ENCODE assay signal across 7 cellular contexts in the genomic region with DNA sequence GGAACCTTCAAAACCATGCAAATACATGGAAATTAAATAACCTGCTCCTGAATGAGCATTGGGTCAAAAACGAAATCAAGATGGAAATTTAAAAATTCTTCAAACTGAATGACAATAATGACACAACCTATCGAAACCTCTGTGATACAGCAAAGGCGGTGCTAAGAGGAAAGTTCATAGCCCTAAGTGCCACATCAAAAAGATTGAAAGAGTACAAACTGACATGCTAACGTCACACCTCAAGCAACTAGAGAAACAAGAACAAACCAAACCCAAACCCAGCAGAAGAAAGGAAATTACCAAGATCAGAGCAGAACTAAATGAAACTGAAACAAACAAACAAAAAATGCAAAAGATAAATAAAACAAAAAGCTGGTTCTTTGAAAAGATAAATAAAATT.
A peak's percentile ranks its signal among the peaks of the same experiment; 100 is the strongest.
DNase-seq lines count a peak whose midpoint lies in the region; ATAC-seq, FAIRE-seq and TF ChIP-seq lines count a peak whose summit lies in the region.
"Not testable (repeated sequence)": the region's sequence is repeated elsewhere in the genome, so short reads cannot be mapped to it uniquely, and the experiment has no call there.

No MANE protein-coding gene starts in this region.

- in situ Hi-C loops in HepG2 (cut with HindIII; ENCODE audit: extremely low pct_ligation_motif_present, low pct_unique_long_range_greater_than_20kb), result not testable (repeated sequence)

- H3K4me1 ChIP-seq in HepG2 (ENCODE audit: insufficient read depth, low read length), result not testable (repeated sequence)

- H2AFZ ChIP-seq in HepG2 (ENCODE audit: low read length), result not testable (repeated sequence)

- TF ChIP-seq POLR2A in HepG2 (IDR thresholded peaks at IDR 0.05; ENCODE audit: insufficient read depth in 1 of 2, low read depth in 2 of 2, low read length in 2 of 2), result not testable (repeated sequence)

- FAIRE-seq in HepG2 (lab: Jason Lieb, UNC), result not testable (repeated sequence)

- CTCF ChIA-PET in CD4-positive, alpha-beta T cell (lab: Charles Lee); activated CD8-positive, alpha-beta T cell treated with anti-CD3 and anti-CD28 coated beads for 36 hours (lab: Charles Lee); HepG2 (lab: Yijun Ruan, JAX; ENCODE audit: low intra/inter-chr PET ratio, low total read pairs): not testable (repeated sequence)

- 34% methylated on average over 4 of the region's 4 CpGs for WGBS in HepG2 (ENCODE audit: low lambda C conversion rate)

- H3K79me2 ChIP-seq in HepG2 (ENCODE audit: insufficient read depth, low read length), result not testable (repeated sequence)

- H3K4me1 Mint-ChIP-seq in CD4-positive, alpha-beta T cell (ENCODE audit: low read depth); activated naive CD8-positive, alpha-beta T cell treated with anti-CD3 and anti-CD28 coated beads, Interleukin-2, amount 10 ng/mL, durations not matched to agents 7 days and 5 days: not testable (repeated sequence)
- H3K4me1 Mint-ChIP-seq in T-helper 2 cell treated with Interferon-gamma antibody and Interleukin-4, amounts not matched to agents 5 μg/mL and 100 μg/mL, for 36 hours (ENCODE audit: low read depth), result peaks cover 19% of the 10 kb centered on the region
- H3K4me1 Mint-ChIP-seq in activated CD8-positive, alpha-beta T cell treated with anti-CD3 and anti-CD28 coated beads for 36 hours (ENCODE audit: low read depth), result peaks cover 13% of the 10 kb centered on the region
- peaks cover 33% of the 10 kb centered on the region for H3K4me1 Mint-ChIP-seq in activated T-helper 2 cell treated with anti-CD3 and anti-CD28 coated beads, Interferon-gamma antibody, Interleukin-2, Interleukin-4, amounts not matched to agents 10 μg/mL and 5 μg/mL and 100 μg/mL, durations not matched to agents 14 hours and 24 hours and 36 hours (ENCODE audit: low read depth)

- TF ChIP-seq EP300 in HepG2 (IDR thresholded peaks at IDR 0.05; ENCODE audit: low read depth in 2 of 2, low read length in 2 of 2); HepG2 (CRISPR knock-in tag; IDR thresholded peaks at IDR 0.05; ENCODE audit: borderline replicate concordance): not testable (repeated sequence)

- not testable (repeated sequence) for TF ChIP-seq RAD21 in HepG2 (CRISPR knock-in tag; IDR thresholded peaks at IDR 0.05)

- H3K36me3 ChIP-seq in HepG2 (replicated peaks in 1 of 2; ENCODE audit: control insufficient read depth in 1 of 2, insufficient read depth in 2 of 2, low read length in 2 of 2), result not testable (repeated sequence)

- not testable (repeated sequence) for H3K4me3 ChIP-seq in Jurkat, Clone E6-1 (ENCODE audit: low read length); HepG2 (replicated peaks in 1 of 3; ENCODE audit: insufficient read depth in 1 of 3, low read depth in 2 of 3, low read length in 3 of 3)

- peak; percentile 61 for ATAC-seq in CD4-positive, alpha-beta T cell (ENCODE audit: poor library complexity)
- peak; percentile 56 for ATAC-seq in activated CD8-positive, alpha-beta T cell treated with anti-CD3 and anti-CD28 coated beads for 36 hours
- ATAC-seq in activated naive CD8-positive, alpha-beta T cell treated with anti-CD3 and anti-CD28 coated beads, Interleukin-2, amount 10 ng/mL, durations not matched to agents 7 days and 5 days (ENCODE audit: low read depth); HepG2: not testable (repeated sequence)

- not testable (repeated sequence) for H3K27me3 ChIP-seq in CD4-positive, alpha-beta T cell (ENCODE audit: control insufficient read depth, insufficient read depth, low read length); HepG2 (ENCODE audit: control insufficient read depth in 1 of 2, insufficient read depth in 2 of 2, low read length in 2 of 2)

- H3K27ac Mint-ChIP-seq in CD4-positive, alpha-beta T cell, result peak overlapping the region; percentile 70
- H3K27ac Mint-ChIP-seq in T-helper 2 cell treated with Interferon-gamma antibody and Interleukin-4, amounts not matched to agents 5 μg/mL and 100 μg/mL, for 36 hours, result peak overlapping the region; percentile 68
- peak overlapping the region; percentile 30 for H3K27ac Mint-ChIP-seq in activated CD8-positive, alpha-beta T cell treated with anti-CD3 and anti-CD28 coated beads for 36 hours
- H3K27ac Mint-ChIP-seq in activated T-helper 2 cell treated with anti-CD3 and anti-CD28 coated beads, Interferon-gamma antibody, Interleukin-2, Interleukin-4, amounts not matched to agents 10 μg/mL and 5 μg/mL and 100 μg/mL, durations not matched to agents 14 hours and 24 hours and 36 hours, result peak overlapping the region; percentile 69
- H3K27ac Mint-ChIP-seq in activated naive CD8-positive, alpha-beta T cell treated with anti-CD3 and anti-CD28 coated beads, Interleukin-2, amount 10 ng/mL, durations not matched to agents 7 days and 5 days, result peak overlapping the region; percentile 61

- not testable (repeated sequence) for H3K4me2 ChIP-seq in HepG2 (ENCODE audit: low read depth, low read length)

- not testable (repeated sequence) for H3K36me3 Mint-ChIP-seq in CD4-positive, alpha-beta T cell (ENCODE audit: low read depth); activated CD8-positive, alpha-beta T cell treated with anti-CD3 and anti-CD28 coated beads for 36 hours (ENCODE audit: low read depth)
- peaks cover 34% of the 10 kb centered on the region for H3K36me3 Mint-ChIP-seq in T-helper 2 cell treated with Interferon-gamma antibody and Interleukin-4, amounts not matched to agents 5 μg/mL and 100 μg/mL, for 36 hours (ENCODE audit: low read depth)
- H3K36me3 Mint-ChIP-seq in activated T-helper 2 cell treated with anti-CD3 and anti-CD28 coated beads, Interferon-gamma antibody, Interleukin-2, Interleukin-4, amounts not matched to agents 10 μg/mL and 5 μg/mL and 100 μg/mL, durations not matched to agents 14 hours and 24 hours and 36 hours (ENCODE audit: low read depth), result peaks cover 54% of the 10 kb centered on the region
- H3K36me3 Mint-ChIP-seq in activated naive CD8-positive, alpha-beta T cell treated with anti-CD3 and anti-CD28 coated beads, Interleukin-2, amount 10 ng/mL, durations not matched to agents 7 days and 5 days, result peaks cover 16% of the 10 kb centered on the region

- POLR2A ChIA-PET in CD4-positive, alpha-beta T cell (lab: Charles Lee); activated CD8-positive, alpha-beta T cell treated with anti-CD3 and anti-CD28 coated beads for 36 hours (lab: Charles Lee); activated naive CD8-positive, alpha-beta T cell treated with anti-CD3 and anti-CD28 coated beads, Interleukin-2, amount 10 ng/mL, durations not matched to agents 7 days and 5 days (lab: Charles Lee); HepG2 (lab: Yijun Ruan, JAX): not testable (repeated sequence)

- peaks cover 12% of the 10 kb centered on the region for H3K9me3 Mint-ChIP-seq in CD4-positive, alpha-beta T cell
- H3K9me3 Mint-ChIP-seq in T-helper 2 cell treated with Interferon-gamma antibody and Interleukin-4, amounts not matched to agents 5 μg/mL and 100 μg/mL, for 36 hours, result peaks cover 51% of the 10 kb centered on the region
- H3K9me3 Mint-ChIP-seq in activated CD8-positive, alpha-beta T cell treated with anti-CD3 and anti-CD28 coated beads for 36 hours, result peaks cover 27% of the 10 kb centered on the region
- peaks cover 56% of the 10 kb centered on the region for H3K9me3 Mint-ChIP-seq in activated T-helper 2 cell treated with anti-CD3 and anti-CD28 coated beads, Interferon-gamma antibody, Interleukin-2, Interleukin-4, amounts not matched to agents 10 μg/mL and 5 μg/mL and 100 μg/mL, durations not matched to agents 14 hours and 24 hours and 36 hours
- peaks cover 35% of the 10 kb centered on the region for H3K9me3 Mint-ChIP-seq in activated naive CD8-positive, alpha-beta T cell treated with anti-CD3 and anti-CD28 coated beads, Interleukin-2, amount 10 ng/mL, durations not matched to agents 7 days and 5 days

- H3K9ac ChIP-seq in HepG2 (ENCODE audit: insufficient read depth, low read depth, low read length), result not testable (repeated sequence)

- not testable (repeated sequence) for TF ChIP-seq CTCF in CD4-positive, alpha-beta T cell (IDR thresholded peaks at IDR 0.05); activated CD8-positive, alpha-beta T cell treated with anti-CD3 and anti-CD28 coated beads for 36 hours (IDR thresholded peaks at IDR 0.05); HepG2 (CRISPR knock-in tag; IDR thresholded peaks at IDR 0.05)

- DNase-seq in CD4-positive, alpha-beta T cell, result peak in 1 of 10 experiments; percentile 8
- peak; percentile 80 for DNase-seq in Jurkat, Clone E6-1 (ENCODE audit: low read depth, low spot score)
- peak; percentile 19 for DNase-seq in T-helper 2 cell treated with Interferon-gamma antibody and Interleukin-4, amounts not matched to agents 5 μg/mL and 100 μg/mL, for 36 hours (ENCODE audit: low spot score)
- DNase-seq in activated CD8-positive, alpha-beta T cell treated with anti-CD3 and anti-CD28 coated beads for 36 hours, result peak; percentile 34
- peak; percentile 12 for DNase-seq in activated T-helper 2 cell treated with anti-CD3 and anti-CD28 coated beads, Interferon-gamma antibody, Interleukin-2, Interleukin-4, amounts not matched to agents 10 μg/mL and 5 μg/mL and 100 μg/mL, durations not matched to agents 14 hours and 24 hours and 36 hours (ENCODE audit: low spot score)
- DNase-seq in activated naive CD8-positive, alpha-beta T cell treated with anti-CD3 and anti-CD28 coated beads, Interleukin-2, amount 10 ng/mL, durations not matched to agents 7 days and 5 days; HepG2 (ENCODE audit: low spot score): not testable (repeated sequence)

- not testable (repeated sequence) for H3K27ac ChIP-seq in CD4-positive, alpha-beta T cell (ENCODE audit: low read depth, low read length); HepG2 (ENCODE audit: extremely low read length, insufficient read depth, low read length)

- H3K27me3 Mint-ChIP-seq in CD4-positive, alpha-beta T cell; T-helper 2 cell treated with Interferon-gamma antibody and Interleukin-4, amounts not matched to agents 5 μg/mL and 100 μg/mL, for 36 hours (ENCODE audit: low read depth); activated CD8-positive, alpha-beta T cell treated with anti-CD3 and anti-CD28 coated beads for 36 hours; activated T-helper 2 cell treated with anti-CD3 and anti-CD28 coated beads, Interferon-gamma antibody, Interleukin-2, Interleukin-4, amounts not matched to agents 10 μg/mL and 5 μg/mL and 100 μg/mL, durations not matched to agents 14 hours and 24 hours and 36 hours (ENCODE audit: low read depth); activated naive CD8-positive, alpha-beta T cell treated with anti-CD3 and anti-CD28 coated beads, Interleukin-2, amount 10 ng/mL, durations not matched to agents 7 days and 5 days: not testable (repeated sequence)

- H3K9me3 ChIP-seq in CD4-positive, alpha-beta T cell (ENCODE audit: control insufficient read depth, low read length); HepG2 (ENCODE audit: low read length): not testable (repeated sequence)

- intact Hi-C loops in CD4-positive, alpha-beta T cell (cut with DNase I, micrococcal nuclease), result loop anchor here in 1 of 2 experiments (2.0 kb wide), 1 partner anchor 272 kb away; no protein-coding TSS in a partner anchor
- intact Hi-C loops in activated CD8-positive, alpha-beta T cell treated with anti-CD3 and anti-CD28 coated beads for 36 hours (cut with micrococcal nuclease); HepG2 (cut with micrococcal nuclease; ENCODE audit: unreplicated experiment): not testable (repeated sequence)
- intact Hi-C loops in activated T-helper 2 cell treated with anti-CD3 and anti-CD28 coated beads, Interferon-gamma antibody, Interleukin-2, Interleukin-4, amounts not matched to agents 10 μg/mL and 5 μg/mL and 100 μg/mL, durations not matched to agents 14 hours and 24 hours and 36 hours (cut with micrococcal nuclease), result loop anchor here (1.0 to 5.0 kb wide), 2 partner anchors 40 to 49 kb away; no protein-coding TSS in a partner anchor

- not testable (repeated sequence) for H4K20me1 ChIP-seq in HepG2 (ENCODE audit: insufficient read depth, low read length)

- H3K4me3 Mint-ChIP-seq in CD4-positive, alpha-beta T cell, result peak overlapping the region; percentile 31
- H3K4me3 Mint-ChIP-seq in T-helper 2 cell treated with Interferon-gamma antibody and Interleukin-4, amounts not matched to agents 5 μg/mL and 100 μg/mL, for 36 hours, result peak overlapping the region; percentile 30
- H3K4me3 Mint-ChIP-seq in activated CD8-positive, alpha-beta T cell treated with anti-CD3 and anti-CD28 coated beads for 36 hours, result peak overlapping the region; percentile 3
- peak overlapping the region; percentile 20 for H3K4me3 Mint-ChIP-seq in activated T-helper 2 cell treated with anti-CD3 and anti-CD28 coated beads, Interferon-gamma antibody, Interleukin-2, Interleukin-4, amounts not matched to agents 10 μg/mL and 5 μg/mL and 100 μg/mL, durations not matched to agents 14 hours and 24 hours and 36 hours (ENCODE audit: low read depth)
- H3K4me3 Mint-ChIP-seq in activated naive CD8-positive, alpha-beta T cell treated with anti-CD3 and anti-CD28 coated beads, Interleukin-2, amount 10 ng/mL, durations not matched to agents 7 days and 5 days, result peak overlapping the region; percentile 49

- BruUV-seq in HepG2 (replicated peaks; lab: Mats Ljungman, UMichigan), result not testable (repeated sequence)
